32 cellular contexts compared by ENCODE assay signal in genomic region chr10:42242135-42242805, GRCh38.
DNase-seq lines count a peak whose midpoint lies in the region; ATAC-seq, FAIRE-seq and TF ChIP-seq lines count a peak whose summit lies in the region.
"Had no signal": no experiment of that assay in that cellular context is flagged by ENCODE, and none has a peak within 500 bp of the region (broad histone marks: within the 10 kb centered on the region; RNA-seq: fewer than 3 reads in every experiment).

No MANE protein-coding gene starts in this region.

- H3K9me3 ChIP-seq in testis, result no peaks in the 10 kb centered on the region
- H3K9me3 ChIP-seq in small intestine (ENCODE audit: control insufficient read depth, low read depth), result no peaks in the 10 kb centered on the region
- H3K9me3 ChIP-seq: right atrium auricular region, transverse colon had no signal

- ATAC-seq in activated naive CD8-positive, alpha-beta T cell treated with anti-CD3 and anti-CD28 coated beads, Interleukin-2, amount 50 U/mL, for 24 hours, result no peak
- no peak for ATAC-seq in stimulated activated naive CD8-positive, alpha-beta T cell treated with anti-CD3 and anti-CD28 coated beads, Interleukin-15, amount 100 ng/mL, for 72 hours
- no peak for ATAC-seq in HG03432 (IDR thresholded peaks at IDR 0.05; ENCODE audit: unreplicated experiment)
- ATAC-seq: left lung had no signal

- H3K4me3 Mint-ChIP-seq in activated naive CD8-positive, alpha-beta T cell treated with anti-CD3 and anti-CD28 coated beads, Interleukin-2, amount 50 U/mL, for 24 hours, result no peak overlapping the region
- peak overlapping the region in 1 of 2 donors; percentile 66 for H3K4me3 Mint-ChIP-seq in stimulated activated naive CD8-positive, alpha-beta T cell treated with anti-CD3 and anti-CD28 coated beads, Interleukin-15, amount 100 ng/mL, for 72 hours
- H3K4me3 Mint-ChIP-seq: activated T-cell treated with anti-CD3 and anti-CD28 coated beads, Interleukin-2, amount 50 U/mL, for 24 hours; CD4-positive, CD25-positive, alpha-beta regulatory T cell had no signal

- H3K4me1 Mint-ChIP-seq in activated naive CD8-positive, alpha-beta T cell treated with anti-CD3 and anti-CD28 coated beads, Interleukin-2, amount 50 U/mL, for 24 hours, result peaks cover 2% of the 10 kb centered on the region
- peaks cover 6% of the 10 kb centered on the region for H3K4me1 Mint-ChIP-seq in stimulated activated naive CD8-positive, alpha-beta T cell treated with anti-CD3 and anti-CD28 coated beads, Interleukin-15, amount 100 ng/mL, for 72 hours

- no peaks in the 10 kb centered on the region for H3K27me3 ChIP-seq in testis
- no peaks in the 10 kb centered on the region for H3K27me3 ChIP-seq in small intestine (ENCODE audit: control insufficient read depth in 2 of 2, insufficient read depth in 2 of 2, low read length in 2 of 2)
- H3K27me3 ChIP-seq: right atrium auricular region, transverse colon had no signal

- WGBS in testis, 2 donors, result 21 to 30% methylated on average over 19 to 71 of the region's 85 CpGs
- WGBS in small intestine, 3 donors, result 29 to 46% (median 30%) methylated on average over 65 to 85 of the region's 85 CpGs

- TF ChIP-seq POLR2A in testis (IDR thresholded peaks at IDR 0.05), result no peak

- H3K4me3 ChIP-seq in testis, result peak overlapping the region; percentile 49 to 56
- H3K4me3 ChIP-seq in small intestine (ENCODE audit: low read depth in 1 of 2, low read length in 2 of 2), result no peak overlapping the region
- H3K4me3 ChIP-seq: left lung, PC-9 had no signal

- no peaks in the 10 kb centered on the region for H3K36me3 ChIP-seq in testis (ENCODE audit: low read depth, missing control alignments)
- H3K36me3 ChIP-seq in small intestine (ENCODE audit: control insufficient read depth in 2 of 2, insufficient read depth in 2 of 2, low read length in 2 of 2), result no peaks in the 10 kb centered on the region
- H3K36me3 ChIP-seq: left lung, right atrium auricular region, transverse colon had no signal

- in situ Hi-C loops in GM13977 (cut with MboI; ENCODE audit: low pct_unique_long_range_greater_than_20kb, low sequenced_read_pairs, unreplicated experiment), result no loop called here

- H3K36me3 Mint-ChIP-seq in activated naive CD8-positive, alpha-beta T cell treated with anti-CD3 and anti-CD28 coated beads, Interleukin-2, amount 50 U/mL, for 24 hours (ENCODE audit: low read depth), result peaks cover 4% of the 10 kb centered on the region
- H3K36me3 Mint-ChIP-seq: CD4-positive, CD25-positive, alpha-beta regulatory T cell had no signal

- H3K4me1 ChIP-seq in testis (no peaks in the 10 kb centered on the region), small intestine (ENCODE audit: control insufficient read depth in 2 of 2, insufficient read depth in 1 of 2, low read depth in 1 of 2, low read length in 1 of 2) (no peaks in the 10 kb centered on the region)
- H3K4me1 ChIP-seq: left lung, right atrium auricular region, transverse colon had no signal

- peak overlapping the region in 1 of 2 donors; percentile 61 for H3K27ac ChIP-seq in testis
- H3K27ac ChIP-seq in small intestine (ENCODE audit: low read depth in 1 of 2, low read length in 1 of 2), result no peak overlapping the region
- H3K27ac ChIP-seq: left lung, PC-9, right atrium auricular region, transverse colon had no signal

- FAIRE-seq in small intestine (lab: Jason Lieb, UNC), result no peak
- FAIRE-seq: D721Med, H1, islet of Langerhans had no signal

- no peak for TF ChIP-seq CTCF in GM13977 (IDR thresholded peaks at IDR 0.05; ENCODE audit: extremely low read depth, insufficient read depth, missing control alignments)
- no peak for TF ChIP-seq CTCF in testis (IDR thresholded peaks at IDR 0.05)

- intact Hi-C loops in testis (cut with DNase I; ENCODE audit: low total_unique reads), result no loop called here

- DNase-seq in NCI-H82 (lab: John Stamatoyannopoulos, UW), result peak; percentile 0
- no peak for DNase-seq in NCI-H82 treated with DMSO at 0.1 percent for 48 hours (lab: John Stamatoyannopoulos, UW; ENCODE audit: unreplicated experiment)
- peak; percentile 9 for DNase-seq in GM13977 (ENCODE audit: low spot score)
- peak; percentile 2 for DNase-seq in activated naive CD8-positive, alpha-beta T cell treated with anti-CD3 and anti-CD28 coated beads, Interleukin-2, amount 50 U/mL, for 24 hours
- peak; percentile 56 for DNase-seq in testis
- no peak for DNase-seq in small intestine
- no peak for DNase-seq in stimulated activated naive CD8-positive, alpha-beta T cell treated with anti-CD3 and anti-CD28 coated beads, Interleukin-15, amount 100 ng/mL, for 72 hours
- DNase-seq: 8988T; activated CD4-positive, alpha-beta T cell treated with anti-CD3 and anti-CD28 coated beads for 4 hours; activated effector memory CD4-positive, alpha-beta T cell treated with anti-CD3 and anti-CD28 coated beads, Interleukin-2, amount 50 U/mL, for 16 hours; activated T-cell treated with anti-CD3 and anti-CD28 coated beads, Interleukin-2, amount 50 U/mL, for 24 hours; AML-193; caudate nucleus; cortex of kidney; DND-41; effector memory CD4-positive, alpha-beta T cell; erythroblast; mesenchymal stem cell; NCI-H1105 treated with DMSO at 0.1 percent for 48 hours; NCI-H1930; NCI-H524 treated with DMSO at 0.1 percent for 48 hours; PC-9; Right ventricle myocardium superior; T-helper 9 cell; transverse colon had no signal

- H3K27ac Mint-ChIP-seq in activated naive CD8-positive, alpha-beta T cell treated with anti-CD3 and anti-CD28 coated beads, Interleukin-2, amount 50 U/mL, for 24 hours, result no peak overlapping the region
- no peak overlapping the region for H3K27ac Mint-ChIP-seq in stimulated activated naive CD8-positive, alpha-beta T cell treated with anti-CD3 and anti-CD28 coated beads, Interleukin-15, amount 100 ng/mL, for 72 hours
- H3K27ac Mint-ChIP-seq: activated T-cell treated with anti-CD3 and anti-CD28 coated beads, Interleukin-2, amount 50 U/mL, for 24 hours; CD4-positive, CD25-positive, alpha-beta regulatory T cell had no signal

- peaks cover 8% of the 10 kb centered on the region for H3K9me3 Mint-ChIP-seq in activated naive CD8-positive, alpha-beta T cell treated with anti-CD3 and anti-CD28 coated beads, Interleukin-2, amount 50 U/mL, for 24 hours
- peaks cover 0 to 11% of the 10 kb centered on the region in 2 donors for H3K9me3 Mint-ChIP-seq in stimulated activated naive CD8-positive, alpha-beta T cell treated with anti-CD3 and anti-CD28 coated beads, Interleukin-15, amount 100 ng/mL, for 72 hours

- peaks cover 36% of the 10 kb centered on the region for H3K27me3 Mint-ChIP-seq in activated naive CD8-positive, alpha-beta T cell treated with anti-CD3 and anti-CD28 coated beads, Interleukin-2, amount 50 U/mL, for 24 hours
- H3K27me3 Mint-ChIP-seq in stimulated activated naive CD8-positive, alpha-beta T cell treated with anti-CD3 and anti-CD28 coated beads, Interleukin-15, amount 100 ng/mL, for 72 hours, result peaks cover 47% of the 10 kb centered on the region
- H3K27me3 Mint-ChIP-seq: CD4-positive, CD25-positive, alpha-beta regulatory T cell had no signal

Comparison
In these comparisons a context has a peak if more than half of its experiments do, and no peak if none do; other contexts are left out.
1. DNase-seq: peak in NCI-H82 (single experiment), GM13977 (single experiment), activated naive CD8-positive, alpha-beta T cell treated with anti-CD3 and anti-CD28 coated beads, Interleukin-2, amount 50 U/mL, for 24 hours (single experiment) and testis (single experiment); none in NCI-H82 treated with DMSO at 0.1 percent for 48 hours (single experiment), small intestine (single experiment) and stimulated activated naive CD8-positive, alpha-beta T cell treated with anti-CD3 and anti-CD28 coated beads, Interleukin-15, amount 100 ng/mL, for 72 hours (0 of 2).
2. H3K4me3 ChIP-seq: peak in testis (2 of 2); none in small intestine (0 of 2).